ENCODE assay signal across 13 cellular contexts in the genomic region with DNA sequence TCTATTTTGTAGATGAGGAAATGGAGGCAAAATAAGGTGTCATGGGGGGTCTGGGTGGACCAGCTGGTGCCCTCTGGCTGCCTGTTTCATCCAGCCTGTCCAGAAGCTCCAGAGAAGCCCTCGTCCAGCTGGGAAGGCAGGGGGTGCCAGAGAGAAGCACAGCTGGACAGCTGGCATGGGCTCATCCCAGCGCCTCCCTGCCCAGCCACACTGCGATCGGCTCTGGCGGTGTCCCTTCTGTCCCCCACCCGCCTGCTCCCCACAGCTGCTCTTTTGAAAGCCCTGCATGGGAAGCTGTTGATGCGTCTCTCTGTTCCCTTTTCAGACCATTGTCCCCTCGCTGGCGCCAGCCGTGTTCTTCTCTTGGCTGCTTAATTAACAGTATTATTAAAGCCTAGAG.
A peak's percentile ranks its signal among the peaks of the same experiment; 100 is the strongest.
DNase-seq lines count a peak whose midpoint lies in the region; ATAC-seq, FAIRE-seq and TF ChIP-seq lines count a peak whose summit lies in the region.
"Had no signal": no experiment of that assay in that cellular context is flagged by ENCODE, and none has a peak within 500 bp of the region (broad histone marks: within the 10 kb centered on the region; RNA-seq: fewer than 3 reads in every experiment).

No MANE protein-coding gene starts in this region.

- H3K23ac ChIP-seq in mesenchymal stem cell (ENCODE audit: low read length in 2 of 2) = no peak overlapping the region

- H2AFZ ChIP-seq in SK-N-SH (ENCODE audit: low read depth) (no peak overlapping the region), mesenchymal stem cell (ENCODE audit: low read depth, low read length) (no peak overlapping the region)

- H3K4me3 ChIP-seq in SK-N-SH (ENCODE audit: low read depth in 2 of 2, low read length in 1 of 2) (no peak overlapping the region), kidney (ENCODE audit: low read length in 2 of 2) (no peak overlapping the region), transverse colon (no peak overlapping the region), mesenchymal stem cell (ENCODE audit: insufficient read depth in 1 of 2, low read depth in 1 of 2, low read length in 2 of 2) (no peak overlapping the region)
- H3K4me3 ChIP-seq: A549, sigmoid colon, uterus had no signal

- H3K4me2 ChIP-seq in SK-N-SH (no peak overlapping the region), mesenchymal stem cell (ENCODE audit: low read length, poor library complexity, severe bottlenecking) (no peak overlapping the region)
- H3K4me2 ChIP-seq: A549 had no signal

- H4K8ac ChIP-seq in mesenchymal stem cell (ENCODE audit: low read length) = no peak overlapping the region

- no peak for TF ChIP-seq POLR2A in transverse colon (IDR thresholded peaks at IDR 0.05)

- H3K36me3 ChIP-seq in SK-N-SH (replicated peaks in 1 of 2; ENCODE audit: control insufficient read depth in 1 of 2, insufficient read depth in 2 of 2, low read length in 1 of 2) (no peaks in the 10 kb centered on the region), kidney (ENCODE audit: control insufficient read depth in 1 of 2, insufficient read depth in 2 of 2, low read length in 2 of 2) (no peaks in the 10 kb centered on the region), transverse colon (no peaks in the 10 kb centered on the region), mesenchymal stem cell (ENCODE audit: control insufficient read depth in 1 of 2, insufficient read depth in 2 of 2, low read depth in 1 of 2, low read length in 2 of 2) (no peaks in the 10 kb centered on the region)
- H3K36me3 ChIP-seq: sigmoid colon, uterus had no signal

- H3K27me3 ChIP-seq in SK-N-SH (ENCODE audit: insufficient read depth) (no peaks in the 10 kb centered on the region), transverse colon (no peaks in the 10 kb centered on the region), mesenchymal stem cell (ENCODE audit: control insufficient read depth in 1 of 2, insufficient read depth in 1 of 2, low read length in 2 of 2) (peaks cover 0 to 1% of the 10 kb centered on the region in 2 experiments)
- H3K27me3 ChIP-seq: uterus had no signal

- H3K27ac ChIP-seq in SK-N-SH (ENCODE audit: low read depth in 2 of 2, low read length in 1 of 2) (no peak overlapping the region; a peak in 1 of 4 replicates), kidney (ENCODE audit: low read depth in 2 of 2, low read length in 2 of 2) (no peak overlapping the region), transverse colon (no peak overlapping the region), mesenchymal stem cell (ENCODE audit: low read length, poor library complexity, severe bottlenecking) (no peak overlapping the region)
- H3K27ac ChIP-seq: sigmoid colon, uterus had no signal

- no peak for FAIRE-seq in kidney (lab: Jason Lieb, UNC)
- FAIRE-seq: A549 had no signal

- no peak overlapping the region for H2BK120ac ChIP-seq in mesenchymal stem cell (ENCODE audit: low read depth, low read length)

- no peaks in the 10 kb centered on the region for H4K20me1 ChIP-seq in SK-N-SH (ENCODE audit: insufficient read depth)

- no peak overlapping the region for H2BK15ac ChIP-seq in mesenchymal stem cell (ENCODE audit: low read depth, poor library complexity, severe bottlenecking)

- H3K79me2 ChIP-seq in SK-N-SH (ENCODE audit: insufficient read depth) = no peaks in the 10 kb centered on the region

- CTCF ChIA-PET in SK-N-SH (lab: Yijun Ruan, JAX) = interaction anchor here (0.9 to 1.3 kb wide), 4 partner anchors 8 to 127 kb away, joined by 3 to 4 read pairs (median 4); no protein-coding TSS in a partner anchor

- no peak overlapping the region for H3K14ac ChIP-seq in mesenchymal stem cell (ENCODE audit: low read length in 2 of 2)

- H4K91ac ChIP-seq in mesenchymal stem cell (ENCODE audit: low read length) = no peak overlapping the region

- H3K9ac ChIP-seq in SK-N-SH = no peak overlapping the region
- H3K9ac ChIP-seq in kidney (ENCODE audit: low read length in 2 of 2) = no peak overlapping the region
- H3K9ac ChIP-seq in mesenchymal stem cell (ENCODE audit: low read length) = no peak overlapping the region

- no peak overlapping the region for H2BK12ac ChIP-seq in mesenchymal stem cell (ENCODE audit: low read length in 2 of 2)

- no peaks in the 10 kb centered on the region for H3K9me3 ChIP-seq in SK-N-SH
- no peaks in the 10 kb centered on the region for H3K9me3 ChIP-seq in kidney (ENCODE audit: control insufficient read depth in 1 of 2, low read length in 2 of 2)
- no peaks in the 10 kb centered on the region for H3K9me3 ChIP-seq in transverse colon
- peaks cover 6% of the 10 kb centered on the region for H3K9me3 ChIP-seq in mesenchymal stem cell (ENCODE audit: control insufficient read depth, low read length)
- H3K9me3 ChIP-seq: A549, uterus had no signal

- intact Hi-C loops in kidney (cut with DNase I) (no loop called here), transverse colon (cut with DNase I; ENCODE audit: low total_unique reads) (no loop called here)

- H2BK5ac ChIP-seq in mesenchymal stem cell (ENCODE audit: low read depth, low read length, poor library complexity, severe bottlenecking) = no peak overlapping the region

- no peak overlapping the region for H2AK5ac ChIP-seq in mesenchymal stem cell (ENCODE audit: low read length, severe bottlenecking)

- WGBS in SK-N-SH (ENCODE audit: low lambda C conversion rate) = 76% methylated on average over 5 of the region's 10 CpGs
- WGBS in transverse colon (ENCODE audit: low coverage in 1 of 2), 2 donors = 79% methylated on average over 10 of the region's 10 CpGs; no CpG with 5 or more reads in 1 of the 2 donors
- WGBS in mesenchymal stem cell = 90% methylated on average over 10 of the region's 10 CpGs

- no peak overlapping the region for H3K4ac ChIP-seq in mesenchymal stem cell (ENCODE audit: low read depth in 1 of 2, low read length in 2 of 2)

- in situ Hi-C loops in transverse colon (cut with MboI; ENCODE audit: low pct_ligation_motif_present in 1 of 4, low pct_unique_long_range_greater_than_20kb in 1 of 4, low sequenced_read_pairs in 3 of 4) = no loop called here

- ATAC-seq in SK-N-SH treated with all-trans-retinoic acid at 6 μM for 48 hours (no peak; the same call in 2 of the 3 replicates), GM19455 (IDR thresholded peaks at IDR 0.05; ENCODE audit: unreplicated experiment) (no peak)
- ATAC-seq: A549 had no signal

- H3K79me1 ChIP-seq in mesenchymal stem cell (replicated peaks; ENCODE audit: low read length, poor library complexity, severe bottlenecking) = no peaks in the 10 kb centered on the region

- H3F3A ChIP-seq in SK-N-SH (replicated peaks; ENCODE audit: insufficient read depth) = no peaks in the 10 kb centered on the region

- peak; percentile 54 for TF ChIP-seq RAD21 in SK-N-SH (IDR thresholded peaks at IDR 0.05; ENCODE audit: low read length)

- H3K9me2 ChIP-seq in SK-N-SH = no peaks in the 10 kb centered on the region

- TF ChIP-seq EP300 in SK-N-SH (IDR thresholded peaks at IDR 0.05; ENCODE audit: borderline replicate concordance in 1 of 2, low read depth in 1 of 2, low read length in 1 of 2) = no peak
- TF ChIP-seq EP300 in transverse colon (IDR thresholded peaks at IDR 0.05; ENCODE audit: low read depth) = no peak

- H3K18ac ChIP-seq in mesenchymal stem cell (ENCODE audit: low read depth in 1 of 2, low read length in 2 of 2) = no peak overlapping the region

- H3K4me1 ChIP-seq in SK-N-SH (ENCODE audit: control insufficient read depth in 1 of 2, insufficient read depth in 2 of 2, low read depth in 1 of 2, low read length in 1 of 2) = peaks cover 11 to 16% of the 10 kb centered on the region in 2 experiments; a peak in 1 of 4 replicates
- H3K4me1 ChIP-seq in kidney (ENCODE audit: control insufficient read depth in 1 of 2, insufficient read depth in 1 of 2, low read depth in 1 of 2, low read length in 2 of 2) = peaks cover 0 to 3% of the 10 kb centered on the region in 2 donors
- peaks cover 0 to 6% (median 0%) of the 10 kb centered on the region in 4 donors for H3K4me1 ChIP-seq in transverse colon
- H3K4me1 ChIP-seq in mesenchymal stem cell (ENCODE audit: control insufficient read depth, insufficient read depth, low read depth, low read length) = peaks cover 14% of the 10 kb centered on the region
- H3K4me1 ChIP-seq: uterus had no signal

- TF ChIP-seq CTCF in SK-N-SH (IDR thresholded peaks at IDR 0.05) (no peak), kidney (IDR thresholded peaks at IDR 0.05; ENCODE audit: borderline replicate concordance, extremely low read depth, insufficient read depth) (peak; percentile 9), transverse colon (IDR thresholded peaks at IDR 0.05) (no peak)

- POLR2A ChIA-PET in SK-N-SH (lab: Yijun Ruan, JAX) = no interaction called here

- DNase-seq in SK-N-SH (peak; percentile 71), astrocyte of the hippocampus (ENCODE audit: low read depth, low spot score) (peak; percentile 29), kidney (no peak), superior temporal gyrus (ENCODE audit: extremely low spot score) (peak; percentile 92), transverse colon (no peak), mesenchymal stem cell (no peak)
- DNase-seq: H7, NCI-H146, sigmoid colon, uterus had no signal

TF ChIP-seq in SK-N-SH, 30 proteins besides CTCF, POLR2A, EP300 and RAD21:
- TF ChIP-seq CHD2 (IDR thresholded peaks at IDR 0.05; ENCODE audit: low read length, partially characterized antibody) (no peak), SMC3 (IDR thresholded peaks at IDR 0.05; ENCODE audit: low read depth, low read length) (peak; percentile 36; the same call in 1 of the 2 replicates)
- TF ChIP-seq, protein P1, sequence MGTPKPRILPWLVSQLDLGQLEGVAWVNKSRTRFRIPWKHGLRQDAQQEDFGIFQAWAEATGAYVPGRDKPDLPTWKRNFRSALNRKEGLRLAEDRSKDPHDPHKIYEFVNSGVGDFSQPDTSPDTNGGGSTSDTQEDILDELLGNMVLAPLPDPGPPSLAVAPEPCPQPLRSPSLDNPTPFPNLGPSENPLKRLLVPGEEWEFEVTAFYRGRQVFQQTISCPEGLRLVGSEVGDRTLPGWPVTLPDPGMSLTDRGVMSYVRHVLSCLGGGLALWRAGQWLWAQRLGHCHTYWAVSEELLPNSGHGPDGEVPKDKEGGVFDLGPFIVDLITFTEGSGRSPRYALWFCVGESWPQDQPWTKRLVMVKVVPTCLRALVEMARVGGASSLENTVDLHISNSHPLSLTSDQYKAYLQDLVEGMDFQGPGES (IDR thresholded peaks at IDR 0.05; ENCODE audit: low read depth, low read length) = no peak

TF ChIP-seq in SK-N-SH treated with all-trans-retinoic acid at 6 μM for 48 hours, 23 proteins besides CTCF, POLR2A, EP300 and RAD21 (continues in another document):
- TF ChIP-seq, protein P2, sequence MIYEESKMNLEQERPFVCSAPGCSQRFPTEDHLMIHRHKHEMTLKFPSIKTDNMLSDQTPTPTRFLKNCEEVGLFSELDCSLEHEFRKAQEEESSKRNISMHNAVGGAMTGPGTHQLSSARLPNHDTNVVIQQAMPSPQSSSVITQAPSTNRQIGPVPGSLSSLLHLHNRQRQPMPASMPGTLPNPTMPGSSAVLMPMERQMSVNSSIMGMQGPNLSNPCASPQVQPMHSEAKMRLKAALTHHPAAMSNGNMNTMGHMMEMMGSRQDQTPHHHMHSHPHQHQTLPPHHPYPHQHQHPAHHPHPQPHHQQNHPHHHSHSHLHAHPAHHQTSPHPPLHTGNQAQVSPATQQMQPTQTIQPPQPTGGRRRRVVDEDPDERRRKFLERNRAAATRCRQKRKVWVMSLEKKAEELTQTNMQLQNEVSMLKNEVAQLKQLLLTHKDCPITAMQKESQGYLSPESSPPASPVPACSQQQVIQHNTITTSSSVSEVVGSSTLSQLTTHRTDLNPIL (CRISPR knock-in tag; IDR thresholded peaks at IDR 0.05; ENCODE audit: low read depth) = no peak

Comparison
In these comparisons a context has a peak if more than half of its experiments do, and no peak if none do; other contexts are left out.
1. DNase-seq: peak in SK-N-SH (single experiment), astrocyte of the hippocampus (single experiment) and superior temporal gyrus (single experiment); none in kidney (single experiment), transverse colon (single experiment) and mesenchymal stem cell (single experiment).